ENCODE assay signal across 12 cellular contexts in the genomic region with DNA sequence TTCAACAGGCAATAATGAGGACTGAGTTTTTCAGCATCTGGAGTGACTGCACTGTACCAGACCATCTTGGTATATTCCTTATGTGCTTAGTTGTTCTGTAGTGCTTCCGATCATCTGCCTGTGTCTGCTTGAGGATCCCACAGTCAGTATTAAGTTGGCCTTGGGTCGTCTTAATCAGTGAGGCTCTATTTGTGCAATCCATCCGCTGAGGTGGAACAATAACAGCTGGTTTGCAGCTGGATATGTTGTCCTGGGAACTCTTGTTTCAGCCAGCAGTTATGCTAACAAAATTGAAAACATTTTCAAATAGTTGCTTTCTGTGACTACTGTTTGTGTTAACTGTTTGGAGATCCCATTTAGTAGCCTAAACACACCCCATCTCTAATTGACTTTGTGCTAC.
DNase-seq lines count a peak whose midpoint lies in the region; ATAC-seq and TF ChIP-seq lines count a peak whose summit lies in the region.
"Had no signal": no experiment of that assay in that cellular context is flagged by ENCODE, and none has a peak within 500 bp of the region (broad histone marks: within the 10 kb centered on the region; RNA-seq: fewer than 3 reads in every experiment).

No MANE protein-coding gene starts in this region.

- H3K79me2 ChIP-seq in ACC112 (ENCODE audit: control insufficient read depth, insufficient read depth, low read length, unreplicated experiment) = peaks cover 99% of the 10 kb centered on the region

- peak overlapping the region; percentile 79 for H3K27ac ChIP-seq in ACC112 (ENCODE audit: low read depth, low read length)
- peak overlapping the region in 1 of 2 donors; percentile 58 for H3K27ac ChIP-seq in ovary

- no peaks in the 10 kb centered on the region for H3K9me3 ChIP-seq in ovary

- TF ChIP-seq POLR2A in ovary (IDR thresholded peaks at IDR 0.05) = no peak

- H3K27me3 ChIP-seq in ACC112 (ENCODE audit: insufficient read depth, low read length) (no peaks in the 10 kb centered on the region), ovary (no peaks in the 10 kb centered on the region)

- H3K4me1 ChIP-seq in ACC112 (ENCODE audit: control insufficient read depth, insufficient read depth, low read length, unreplicated experiment) = peaks cover 64% of the 10 kb centered on the region
- peaks cover 30% of the 10 kb centered on the region for H3K4me1 ChIP-seq in ovary (ENCODE audit: insufficient read depth)

- H3K4me3 ChIP-seq in ACC112 (ENCODE audit: low read depth, low read length) = peak overlapping the region; percentile 43; the same call in 1 of the 2 replicates
- H3K4me3 ChIP-seq in ovary = no peak overlapping the region

- intact Hi-C loops in Right ventricle myocardium superior (cut with DNase I) = loop anchor here (10.0 kb wide), 1 partner anchor 72 kb away; a partner anchor contains a TSS
- intact Hi-C loops in ovary (cut with DNase I) = loop anchor here in 2 of 4 donors (10.0 kb wide), 1 partner anchor 72 kb away; a partner anchor contains a TSS

- TF ChIP-seq CTCF in ovary (IDR thresholded peaks at IDR 0.05) = no peak

- 7 to 13% (median 7%) methylated on average over 3 of the region's 3 CpGs for WGBS in ovary, 3 donors

- TF ChIP-seq EP300 in ovary (IDR thresholded peaks at IDR 0.05) = no peak

- H3K36me3 ChIP-seq in ACC112 (ENCODE audit: insufficient read depth, low read length) (peaks cover 17% of the 10 kb centered on the region), ovary (no peaks in the 10 kb centered on the region)

- DNase-seq in RPMI7951 (ENCODE audit: low read depth) = peak; percentile 78
- DNase-seq in Right ventricle myocardium superior = no peak
- peak; percentile 34 to 70 (median 39) for DNase-seq in ovary
- DNase-seq in OCI-M1 (lab: John Stamatoyannopoulos, UW) = no peak
- DNase-seq in GDM1 (lab: John Stamatoyannopoulos, UW) = no peak
- DNase-seq: activated gamma-delta T cell treated with Interleukin-2 at 50 U/mL for 16 hours; NCI-H2029; stimulated activated naive B cell treated with anti-CD40 and anti-IgM and Interleukin-4, amounts not matched to agents 10 μg/mL and 1 μg/mL and 100 μg/mL, for 72 hours; T-helper 1 cell had no signal

- ATAC-seq in Right ventricle myocardium superior (ENCODE audit: poor library complexity) = peak; percentile 75
- ATAC-seq in HG03196 (IDR thresholded peaks at IDR 0.05; ENCODE audit: unreplicated experiment) = no peak
- no peak for ATAC-seq in HG03521 (IDR thresholded peaks at IDR 0.05; ENCODE audit: unreplicated experiment)
- ATAC-seq: stimulated activated naive B cell treated with anti-CD40 and anti-IgM and Interleukin-4, amounts not matched to agents 10 μg/mL and 1 μg/mL and 100 μg/mL, for 72 hours had no signal

- H2AFZ ChIP-seq in ACC112 (ENCODE audit: low read length, unreplicated experiment) = no peak overlapping the region

Comparison
In these comparisons a context has a peak if more than half of its experiments do, and no peak if none do; other contexts are left out.
1. DNase-seq: peak in RPMI7951 (single experiment) and ovary (5 of 5); none in Right ventricle myocardium superior (single experiment), OCI-M1 (single experiment) and GDM1 (single experiment).